In the genomic region with DNA sequence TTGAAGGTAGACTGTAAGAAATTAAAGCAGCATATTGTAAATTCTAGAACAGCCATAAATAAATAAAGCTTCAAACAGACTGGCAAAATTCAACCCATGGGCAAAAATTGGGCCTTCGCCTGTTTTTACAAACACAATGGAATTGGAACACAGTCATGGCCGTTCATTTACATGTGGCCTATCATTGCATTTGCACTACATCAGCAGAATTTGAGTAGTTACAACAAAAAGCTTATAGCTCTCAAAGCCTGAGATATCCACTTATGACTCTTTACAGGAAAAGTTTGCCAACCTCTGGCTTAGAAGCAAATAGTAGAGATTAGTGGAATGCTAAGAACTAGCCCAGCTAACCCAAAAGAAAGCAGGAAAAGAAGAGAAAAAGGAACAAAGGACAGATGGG, we compare ENCODE assay signal across 19 cellular contexts.
DNase-seq lines count a peak whose midpoint lies in the region; ATAC-seq, FAIRE-seq and TF ChIP-seq lines count a peak whose summit lies in the region.
"Had no signal": no experiment of that assay in that cellular context is flagged by ENCODE, and none has a peak within 500 bp of the region (broad histone marks: within the 10 kb centered on the region; RNA-seq: fewer than 3 reads in every experiment).

No MANE protein-coding gene starts in this region.

- no peaks in the 10 kb centered on the region for H4K20me1 ChIP-seq in endothelial cell of umbilical vein (replicated peaks; ENCODE audit: control insufficient read depth, extremely low read depth, insufficient read depth, low read length)
- H4K20me1 ChIP-seq in smooth muscle cell (ENCODE audit: low read depth), result no peaks in the 10 kb centered on the region
- no peaks in the 10 kb centered on the region for H4K20me1 ChIP-seq in MM.1S (ENCODE audit: insufficient read depth, low read length)
- H4K20me1 ChIP-seq: BLaER1 treated with 17β-estradiol and CSF1 and Interleukin-3, amounts not matched to agents 10 nM and 100 nM had no signal

- H3K4me2 ChIP-seq in A549 (no peak overlapping the region), endothelial cell of umbilical vein (ENCODE audit: insufficient read depth, low read length) (no peak overlapping the region), smooth muscle cell (no peak overlapping the region), MM.1S (ENCODE audit: low read depth, low read length) (no peak overlapping the region)
- H3K4me2 ChIP-seq: BLaER1 treated with 17β-estradiol and CSF1 and Interleukin-3, amounts not matched to agents 10 nM and 100 nM had no signal

- peaks cover 21 to 25% of the 10 kb centered on the region in 2 donors for H3K36me3 Mint-ChIP-seq in stimulated activated naive B cell treated with anti-CD40 and anti-IgM and Interleukin-4, amounts not matched to agents 10 μg/mL and 1 μg/mL and 100 μg/mL, for 72 hours

- dilution Hi-C loops in endothelial cell of umbilical vein (cut with MboI; ENCODE audit: extremely low pct_ligation_motif_present, low sequenced_read_pairs), result no loop called here

- H3F3A ChIP-seq in smooth muscle cell (ENCODE audit: low read depth) (no peaks in the 10 kb centered on the region), MM.1S (ENCODE audit: insufficient read depth, low read length) (no peaks in the 10 kb centered on the region)

- peaks cover 8 to 10% of the 10 kb centered on the region in 2 donors for H3K9me3 Mint-ChIP-seq in stimulated activated naive B cell treated with anti-CD40 and anti-IgM and Interleukin-4, amounts not matched to agents 10 μg/mL and 1 μg/mL and 100 μg/mL, for 72 hours

- peaks cover 34% of the 10 kb centered on the region for H3K9me3 ChIP-seq in A549
- peaks cover 32% of the 10 kb centered on the region for H3K9me3 ChIP-seq in adipocyte (ENCODE audit: control insufficient read depth, low read length)
- peaks cover 2% of the 10 kb centered on the region for H3K9me3 ChIP-seq in endothelial cell of umbilical vein (replicated peaks; ENCODE audit: control insufficient read depth, insufficient read depth, low read length)
- peaks cover 11% of the 10 kb centered on the region for H3K9me3 ChIP-seq in smooth muscle cell (replicated peaks; ENCODE audit: low read depth)
- peaks cover 3% of the 10 kb centered on the region; the same call in 1 of the 2 replicates for H3K9me3 ChIP-seq in MM.1S (replicated peaks; ENCODE audit: insufficient read depth, low read length)

- no peak for TF ChIP-seq RAD21 in A549 (conservative IDR thresholded peaks at IDR 0.05 in 1 of 2, IDR thresholded peaks at IDR 0.05 in 1 of 2)

- peaks cover 1% of the 10 kb centered on the region; the same call in 1 of the 3 replicates for H3K4me1 ChIP-seq in A549
- H3K4me1 ChIP-seq in adipocyte (ENCODE audit: control insufficient read depth, insufficient read depth, low read length), result peaks cover 4% of the 10 kb centered on the region
- no peaks in the 10 kb centered on the region for H3K4me1 ChIP-seq in endothelial cell of umbilical vein (ENCODE audit: control insufficient read depth, extremely low read depth, insufficient read depth, low read length)
- no peaks in the 10 kb centered on the region for H3K4me1 ChIP-seq in smooth muscle cell (ENCODE audit: low read depth)
- H3K4me1 ChIP-seq in MM.1S (ENCODE audit: low read length), result no peaks in the 10 kb centered on the region
- H3K4me1 ChIP-seq: Caco-2 had no signal

- TF ChIP-seq POLR2A in A549 (IDR thresholded peaks at IDR 0.05; ENCODE audit: low read length) (no peak), endothelial cell of umbilical vein (IDR thresholded peaks at IDR 0.05; ENCODE audit: low read depth, low read length) (no peak)

- H3K4me1 Mint-ChIP-seq in stimulated activated naive B cell treated with anti-CD40 and anti-IgM and Interleukin-4, amounts not matched to agents 10 μg/mL and 1 μg/mL and 100 μg/mL, for 72 hours, result no peaks in the 10 kb centered on the region
- H3K4me1 Mint-ChIP-seq: B cell had no signal

- H3K27me3 ChIP-seq in adipocyte (replicated peaks; ENCODE audit: control insufficient read depth, insufficient read depth, low read length) (no peaks in the 10 kb centered on the region), endothelial cell of umbilical vein (ENCODE audit: control insufficient read depth in 2 of 2, insufficient read depth in 2 of 2, low read length in 2 of 2) (no peaks in the 10 kb centered on the region), smooth muscle cell (ENCODE audit: low read depth) (no peaks in the 10 kb centered on the region), MM.1S (replicated peaks; ENCODE audit: insufficient read depth, low read length) (no peaks in the 10 kb centered on the region)
- H3K27me3 ChIP-seq: BLaER1 treated with 17β-estradiol and CSF1 and Interleukin-3, amounts not matched to agents 10 nM and 100 nM had no signal

- POLR2A ChIA-PET in A549 (lab: Yijun Ruan, JAX) (no interaction called here), endothelial cell of umbilical vein (lab: Charles Lee) (interaction anchor here (0.7 kb wide), 1 partner anchor 249 kb away, joined by 3 read pairs; no protein-coding TSS in a partner anchor)

- ATAC-seq in A549, result no peak
- no peak for ATAC-seq in stimulated activated naive B cell treated with anti-CD40 and anti-IgM and Interleukin-4, amounts not matched to agents 10 μg/mL and 1 μg/mL and 100 μg/mL, for 72 hours (replicated peaks)
- ATAC-seq: CD8-positive, alpha-beta T cell had no signal

- H3K9me2 ChIP-seq in MM.1S (replicated peaks; ENCODE audit: insufficient read depth, low read length), result no peaks in the 10 kb centered on the region

- no peak overlapping the region for H3K4me3 ChIP-seq in A549
- H3K4me3 ChIP-seq in adipocyte (ENCODE audit: low read length), result peak overlapping the region; percentile 66
- no peak overlapping the region for H3K4me3 ChIP-seq in endothelial cell of umbilical vein (replicated peaks in 1 of 3; ENCODE audit: insufficient read depth in 1 of 3, low read depth in 1 of 3, low read length in 3 of 3)
- no peak overlapping the region for H3K4me3 ChIP-seq in smooth muscle cell
- H3K4me3 ChIP-seq in MM.1S (ENCODE audit: low read length), result no peak overlapping the region
- H3K4me3 ChIP-seq: BLaER1 treated with 17β-estradiol and CSF1 and Interleukin-3, amounts not matched to agents 10 nM and 100 nM had no signal

- no peak overlapping the region for H2AFZ ChIP-seq in endothelial cell of umbilical vein (ENCODE audit: low read depth, low read length)
- no peak overlapping the region for H2AFZ ChIP-seq in smooth muscle cell (ENCODE audit: low read depth)
- H2AFZ ChIP-seq in MM.1S (ENCODE audit: low read length), result no peak overlapping the region

- H3K27ac ChIP-seq in A549 (no peak overlapping the region), endothelial cell of umbilical vein (ENCODE audit: insufficient read depth, low read depth, low read length) (no peak overlapping the region), smooth muscle cell (ENCODE audit: low read depth) (no peak overlapping the region), MM.1S (ENCODE audit: low read length) (no peak overlapping the region)
- H3K27ac ChIP-seq: BLaER1 treated with 17β-estradiol and CSF1 and Interleukin-3, amounts not matched to agents 10 nM and 100 nM; C4-2B had no signal

- H3K9me1 ChIP-seq in endothelial cell of umbilical vein (replicated peaks; ENCODE audit: control insufficient read depth, extremely low read depth, insufficient read depth, low read length), result no peaks in the 10 kb centered on the region

- no peak overlapping the region for H3K27ac Mint-ChIP-seq in stimulated activated naive B cell treated with anti-CD40 and anti-IgM and Interleukin-4, amounts not matched to agents 10 μg/mL and 1 μg/mL and 100 μg/mL, for 72 hours
- H3K27ac Mint-ChIP-seq: B cell; CD4-positive, alpha-beta T cell; CD8-positive, alpha-beta T cell had no signal

- TF ChIP-seq EP300 in A549 (IDR thresholded peaks at IDR 0.05), result no peak

- H3K4me3 Mint-ChIP-seq in stimulated activated naive B cell treated with anti-CD40 and anti-IgM and Interleukin-4, amounts not matched to agents 10 μg/mL and 1 μg/mL and 100 μg/mL, for 72 hours, result no peak overlapping the region
- H3K4me3 Mint-ChIP-seq: B cell; CD4-positive, alpha-beta T cell; CD8-positive, alpha-beta T cell had no signal

- WGBS in A549 (ENCODE audit: missing lambda C conversion rate), result 65% methylated on average over 2 of the region's 2 CpGs
- WGBS in smooth muscle cell (ENCODE audit: low lambda C conversion rate), result 100% methylated on average over 2 of the region's 2 CpGs

- H3K79me2 ChIP-seq in endothelial cell of umbilical vein (ENCODE audit: control insufficient read depth, insufficient read depth, low read length) (no peaks in the 10 kb centered on the region), smooth muscle cell (ENCODE audit: low read depth) (no peaks in the 10 kb centered on the region), MM.1S (ENCODE audit: low read length) (no peaks in the 10 kb centered on the region)

- intact Hi-C loops in endothelial cell of umbilical vein (cut with micrococcal nuclease), result no loop called here

- no peak for FAIRE-seq in A549 (lab: Jason Lieb, UNC)
- FAIRE-seq in GM19239 (lab: Jason Lieb, UNC), result peak; percentile 23
- peak; percentile 18 for FAIRE-seq in endothelial cell of umbilical vein (lab: Jason Lieb, UNC)
- FAIRE-seq: D721Med, GM12891 had no signal

- DNase-seq in A549 (ENCODE audit: low read depth in 1 of 2, low spot score in 1 of 2) (no peak), GM19239 (ENCODE audit: insufficient read length, low spot score) (no peak), adipocyte (ENCODE audit: low read depth) (no peak), endothelial cell of umbilical vein (ENCODE audit: low read depth, low spot score) (no peak), smooth muscle cell (lab: John Stamatoyannopoulos, UW; ENCODE audit: unreplicated experiment) (no peak), MM.1S (no peak)
- no peak for DNase-seq in activated CD8-positive, alpha-beta memory T cell treated with anti-CD3 and anti-CD28 coated beads for 24 hours
- no peak for DNase-seq in stimulated activated naive B cell treated with anti-CD40 and anti-IgM and Interleukin-4, amounts not matched to agents 10 μg/mL and 1 μg/mL and 100 μg/mL, for 72 hours
- DNase-seq: 8988T; Calu3; CD4-positive, alpha-beta T cell; CD8-positive, alpha-beta T cell; GF-D8 had no signal

- no TSS peak for BruUV-seq in endothelial cell of umbilical vein (replicated peaks; lab: Mats Ljungman, UMichigan)

- TF ChIP-seq CTCF in A549 (IDR thresholded peaks at IDR 0.05) (no peak), endothelial cell of umbilical vein (IDR thresholded peaks at IDR 0.05; ENCODE audit: extremely low read depth in 1 of 2, insufficient read depth in 1 of 2, low read depth in 1 of 2, low read length in 2 of 2) (no peak), smooth muscle cell (IDR thresholded peaks at IDR 0.05; ENCODE audit: borderline replicate concordance, insufficient read depth, poor library complexity, severe bottlenecking) (no peak), MM.1S (IDR thresholded peaks at IDR 0.05; ENCODE audit: low read length) (no peak)

- CTCF ChIA-PET in A549 (lab: Yijun Ruan, JAX), result interaction anchor here (0.8 to 1.1 kb wide), 3 partner anchors 9 to 26 kb away, joined by 3 read pairs; no protein-coding TSS in a partner anchor
- CTCF ChIA-PET in endothelial cell of umbilical vein (lab: Charles Lee), result interaction anchor here (1.1 kb wide), 1 partner anchor 10 kb away, joined by 4 read pairs; no protein-coding TSS in a partner anchor

- H3K36me3 ChIP-seq in adipocyte (ENCODE audit: control insufficient read depth, insufficient read depth, low read length, severe bottlenecking) (peaks cover 16% of the 10 kb centered on the region), endothelial cell of umbilical vein (ENCODE audit: control insufficient read depth in 2 of 2, extremely low read depth in 1 of 2, insufficient read depth in 2 of 2, low read length in 2 of 2) (no peaks in the 10 kb centered on the region), smooth muscle cell (ENCODE audit: low read depth) (peaks cover 9% of the 10 kb centered on the region), MM.1S (replicated peaks; ENCODE audit: insufficient read depth, low read length) (no peaks in the 10 kb centered on the region)

- no peaks in the 10 kb centered on the region for H3K27me3 Mint-ChIP-seq in stimulated activated naive B cell treated with anti-CD40 and anti-IgM and Interleukin-4, amounts not matched to agents 10 μg/mL and 1 μg/mL and 100 μg/mL, for 72 hours
- H3K27me3 Mint-ChIP-seq: B cell; CD4-positive, alpha-beta T cell had no signal

- no peak overlapping the region for H3K9ac ChIP-seq in adipocyte (ENCODE audit: low read length)
- H3K9ac ChIP-seq in endothelial cell of umbilical vein (replicated peaks; ENCODE audit: extremely low read depth, insufficient read depth, low read length), result no peak overlapping the region
- no peak overlapping the region for H3K9ac ChIP-seq in smooth muscle cell (ENCODE audit: low read depth)
- H3K9ac ChIP-seq in MM.1S (ENCODE audit: low read length), result no peak overlapping the region
- H3K9ac ChIP-seq: BLaER1 treated with 17β-estradiol and CSF1 and Interleukin-3, amounts not matched to agents 10 nM and 100 nM had no signal
